ENCODE assay signal across 16 cellular contexts in genomic region chr14:23146980-23147379, GRCh38. TPM values are rescaled to one million over a fixed set of nuclear protein-coding genes. Genes with fewer than 3 reads are reported as not detected.
DNase-seq lines count a peak whose midpoint lies in the region; ATAC-seq and TF ChIP-seq lines count a peak whose summit lies in the region.
"Had no signal": no experiment of that assay in that cellular context is flagged by ENCODE, and none has a peak within 500 bp of the region (broad histone marks: within the 10 kb centered on the region; RNA-seq: fewer than 3 reads in every experiment).

No MANE protein-coding gene starts in this region.

- DNase-seq in ascending aorta (ENCODE audit: low spot score in 2 of 2) (no peak), psoas muscle (no peak), dorsolateral prefrontal cortex (no peak), NCI-H510A treated with DMSO at 0.1 percent for 48 hours (lab: John Stamatoyannopoulos, UW) (no peak), foreskin melanocyte (no peak)
- DNase-seq: GOT3; Karpas-422; MM.1S; NCI-H1092 treated with DMSO at 0.1 percent for 48 hours; NCI-H345; NK-92 treated with Interleukin-12 subunit alpha and Interleukin-12 subunit beta, amount 100 ng/mL, for 24 hours; RPMI8226; SJCRH30 had no signal

- H3K9me3 ChIP-seq in ascending aorta (no peaks in the 10 kb centered on the region), esophagus (ENCODE audit: control insufficient read depth in 2 of 2, insufficient read depth in 1 of 2, low read depth in 1 of 2, low read length in 1 of 2) (no peaks in the 10 kb centered on the region), psoas muscle (no peaks in the 10 kb centered on the region)
- H3K9me3 ChIP-seq: Caco-2, SJCRH30 had no signal

- H3K36me3 ChIP-seq in ascending aorta (peaks cover 9 to 26% of the 10 kb centered on the region in 2 donors), esophagus (ENCODE audit: control insufficient read depth in 2 of 2, insufficient read depth in 2 of 2, low read length in 1 of 2) (no peaks in the 10 kb centered on the region), psoas muscle (ENCODE audit: insufficient read depth in 1 of 2, low read depth in 1 of 2) (peaks cover 0 to 26% of the 10 kb centered on the region in 2 donors), urinary bladder (ENCODE audit: insufficient read depth) (no peaks in the 10 kb centered on the region)
- H3K36me3 ChIP-seq: SJCRH30 had no signal

- H3K27ac ChIP-seq in ascending aorta (peak overlapping the region; percentile 51 to 70), esophagus (ENCODE audit: low read depth in 2 of 2, low read length in 1 of 2) (peak overlapping the region; percentile 62 to 67), psoas muscle (peak overlapping the region; percentile 78), urinary bladder (ENCODE audit: low read depth) (peak overlapping the region; percentile 68), dorsolateral prefrontal cortex (peak overlapping the region in 5 of 59 donors; percentile 8 to 53 (median 28))
- H3K27ac ChIP-seq: SJCRH30 had no signal

- intact Hi-C loops in ascending aorta (cut with DNase I) (no loop called here), psoas muscle (cut with DNase I) (no loop called here), dorsolateral prefrontal cortex (cut with DNase I) (no loop called here)

- H3K4me1 ChIP-seq in ascending aorta = peaks cover 4 to 51% of the 10 kb centered on the region in 2 donors
- H3K4me1 ChIP-seq in esophagus (ENCODE audit: control insufficient read depth in 2 of 2, insufficient read depth in 2 of 2, low read length in 1 of 2) = peaks cover 12 to 15% of the 10 kb centered on the region in 2 donors
- H3K4me1 ChIP-seq in psoas muscle = peaks cover 80% of the 10 kb centered on the region
- H3K4me1 ChIP-seq in urinary bladder (ENCODE audit: insufficient read depth) = no peaks in the 10 kb centered on the region

- H3K27me3 ChIP-seq in ascending aorta = no peaks in the 10 kb centered on the region
- H3K27me3 ChIP-seq in esophagus (ENCODE audit: control insufficient read depth in 1 of 2, insufficient read depth in 2 of 2, low read length in 2 of 2) = no peaks in the 10 kb centered on the region
- H3K27me3 ChIP-seq in psoas muscle (ENCODE audit: insufficient read depth in 3 of 3, low read length in 2 of 3) = no peaks in the 10 kb centered on the region
- H3K27me3 ChIP-seq in dorsolateral prefrontal cortex = no peaks in the 10 kb centered on the region

- 92 to 96% methylated on average over 4 of the region's 4 CpGs for WGBS in esophagus, 2 donors
- 79 to 88% (median 80%) methylated on average over 4 of the region's 4 CpGs for WGBS in psoas muscle, 3 donors
- 94% methylated on average over 4 of the region's 4 CpGs for WGBS in urinary bladder

- no peak for ATAC-seq in psoas muscle

- TF ChIP-seq CTCF in ascending aorta (IDR thresholded peaks at IDR 0.05) = no peak
- TF ChIP-seq CTCF in psoas muscle (IDR thresholded peaks at IDR 0.05) = no peak
- no peak for TF ChIP-seq CTCF in dorsolateral prefrontal cortex (IDR thresholded peaks at IDR 0.05 in 54 of 56, conservative IDR thresholded peaks at IDR 0.05 in 2 of 56; ENCODE audit: low read depth in 1 of 56, partially characterized antibody in 56 of 56)

- H3K4me3 ChIP-seq in ascending aorta = no peak overlapping the region
- H3K4me3 ChIP-seq in esophagus (ENCODE audit: low read depth in 1 of 2, low read length in 2 of 2) = no peak overlapping the region
- H3K4me3 ChIP-seq in psoas muscle = no peak overlapping the region
- no peak overlapping the region for H3K4me3 ChIP-seq in urinary bladder (ENCODE audit: low read depth, low read length)
- no peak overlapping the region for H3K4me3 ChIP-seq in dorsolateral prefrontal cortex
- H3K4me3 ChIP-seq: SJCRH30 had no signal

RNA-seq across cellular contexts. Expression of gene CEBPE, which starts 27.9 kb away (rescaled TPM):
- total RNA-seq in ascending aorta (not detected), psoas muscle (under 1 TPM in 2 of 4 donors, not detected in 2; 0.17 to 0.22 TPM), urinary bladder (not detected), dorsolateral prefrontal cortex (under 1 TPM in 3 of 120 experiments, not detected in 117; 0.37 to 0.54 (median 0.51) TPM)
- polyA plus RNA-seq in esophagus (under 1 TPM in 1 of 2 donors, not detected in 1; 0.02 TPM), psoas muscle (under 1 TPM in 2 of 3 donors, not detected in 1; 0.03 to 0.19 TPM), urinary bladder (0.06 TPM)
- total RNA-seq: Caco-2, SJCRH30 had no signal

RNA-seq across cellular contexts. Expression of gene SLC7A8, which starts 36.5 kb away (rescaled TPM):
- total RNA-seq in ascending aorta = 59.9 TPM
- 10 to 100 TPM; 27.5 to 33.4 TPM for polyA plus RNA-seq in esophagus
- 10 to 100 TPM in 3 of 4 donors, 1 to 10 TPM in 1; 7.5 to 43.0 (median 24.1) TPM for total RNA-seq in psoas muscle
- 10 to 100 TPM; 10.4 to 72.6 (median 44.2) TPM for polyA plus RNA-seq in psoas muscle
- total RNA-seq in urinary bladder = 8.4 TPM
- polyA plus RNA-seq in urinary bladder = 35.5 TPM
- total RNA-seq in dorsolateral prefrontal cortex = 10 to 100 TPM; 15.8 to 59.0 (median 35.8) TPM

RNA-seq across cellular contexts. Expression of gene CIROP, which starts 42.2 kb away (rescaled TPM):
- total RNA-seq in ascending aorta (not detected), psoas muscle (not detected), urinary bladder (not detected), dorsolateral prefrontal cortex (1 to 10 TPM in 9 of 120 experiments, under 1 TPM in 64, not detected in 47; 0.18 to 1.9 (median 0.40) TPM)
- polyA plus RNA-seq in esophagus (under 1 TPM in 1 of 2 donors, not detected in 1; 0.01 TPM), psoas muscle (under 1 TPM in 1 of 3 donors, not detected in 2; 0.03 TPM), urinary bladder (not detected)
- total RNA-seq: Caco-2, SJCRH30 had no signal

RNA-seq across cellular contexts. Expression of gene C14orf119, which starts 51.7 kb away (rescaled TPM):
- total RNA-seq in ascending aorta (2.2 TPM), psoas muscle (10 to 100 TPM; 24.2 to 31.3 (median 27.0) TPM), urinary bladder (37.2 TPM), dorsolateral prefrontal cortex (10 to 100 TPM in 119 of 120 experiments, 1 to 10 TPM in 1; 7.9 to 32.3 (median 22.8) TPM)
- polyA plus RNA-seq in esophagus (10 to 100 TPM; 14.9 to 38.4 TPM), psoas muscle (10 to 100 TPM; 23.2 to 65.3 (median 47.1) TPM), urinary bladder (51.8 TPM)

RNA-seq across cellular contexts. Expression of gene ACIN1, which starts 52.0 kb away (rescaled TPM):
- total RNA-seq in ascending aorta = 58.9 TPM
- polyA plus RNA-seq in esophagus = 100 to 1,000 TPM in 1 of 2 donors, 10 to 100 TPM in 1; 70.5 to 136 TPM
- total RNA-seq in psoas muscle = 10 to 100 TPM; 75.3 to 83.2 (median 82.2) TPM
- 10 to 100 TPM; 45.2 to 57.6 (median 53.5) TPM for polyA plus RNA-seq in psoas muscle
- total RNA-seq in urinary bladder = 87.9 TPM
- 82.2 TPM for polyA plus RNA-seq in urinary bladder
- total RNA-seq in dorsolateral prefrontal cortex = 100 to 1,000 TPM; 107 to 209 (median 157) TPM
